In genomic region chr1:26358411-26359384, GRCh38 we compare ENCODE assay signal across 1 cellular context.
TF ChIP-seq lines count a peak whose summit lies in the region.

No MANE protein-coding gene starts in this region.

TF ChIP-seq in IMR-90, 13 proteins besides CTCF, POLR2A, EP300 and RAD21 (continued from another document):
- TF ChIP-seq, protein P1, sequence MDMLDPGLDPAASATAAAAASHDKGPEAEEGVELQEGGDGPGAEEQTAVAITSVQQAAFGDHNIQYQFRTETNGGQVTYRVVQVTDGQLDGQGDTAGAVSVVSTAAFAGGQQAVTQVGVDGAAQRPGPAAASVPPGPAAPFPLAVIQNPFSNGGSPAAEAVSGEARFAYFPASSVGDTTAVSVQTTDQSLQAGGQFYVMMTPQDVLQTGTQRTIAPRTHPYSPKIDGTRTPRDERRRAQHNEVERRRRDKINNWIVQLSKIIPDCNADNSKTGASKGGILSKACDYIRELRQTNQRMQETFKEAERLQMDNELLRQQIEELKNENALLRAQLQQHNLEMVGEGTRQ (IDR thresholded peaks at IDR 0.05; ENCODE audit: low read depth, low read length) = no peak
- TF ChIP-seq NFE2L2 (IDR thresholded peaks at IDR 0.05; ENCODE audit: low read depth, low read length) (no peak), ELK1 (IDR thresholded peaks at IDR 0.05; ENCODE audit: borderline replicate concordance, low read depth, low read length) (no peak), RFX5 (IDR thresholded peaks at IDR 0.05; ENCODE audit: low read depth, low read length) (no peak), RCOR1 (IDR thresholded peaks at IDR 0.05; ENCODE audit: insufficient replicate concordance, low read length) (no peak), CEBPB (IDR thresholded peaks at IDR 0.05; ENCODE audit: low read depth, low read length) (no peak)
